1 cellular context compared by ENCODE assay signal in genomic region chr10:79838441-79838840, GRCh38. TPM values are rescaled to one million over a fixed set of nuclear protein-coding genes. Genes with fewer than 3 reads are reported as not detected.
"Had no signal": no experiment of that assay in that cellular context is flagged by ENCODE, and none has a peak within 500 bp of the region (broad histone marks: within the 10 kb centered on the region; RNA-seq: fewer than 3 reads in every experiment).

No MANE protein-coding gene starts in this region.

RNA-seq across cellular contexts. Expression of gene NUTM2E, which starts 11.9 kb away (rescaled TPM):
- total RNA-seq: G401 had no signal
